In genomic region chr6:137084865-137085617, GRCh38 we compare ENCODE assay signal across 1 cellular context.
TF ChIP-seq lines count a peak whose summit lies in the region.

No MANE protein-coding gene starts in this region.

TF ChIP-seq in K562, 482 proteins besides CTCF, POLR2A, EP300 and RAD21 (continued from another document):
- TF ChIP-seq TFAP4 (CRISPR knock-in tag; IDR thresholded peaks at IDR 0.05; ENCODE audit: borderline replicate concordance): no peak
- no peak for TF ChIP-seq CBX5 (IDR thresholded peaks at IDR 0.05; ENCODE audit: borderline replicate concordance, low read depth)
- TF ChIP-seq BRF1 (IDR thresholded peaks at IDR 0.05; ENCODE audit: borderline replicate concordance, extremely low read depth, insufficient read length): no peak
- no peak for TF ChIP-seq NCOA6 (IDR thresholded peaks at IDR 0.05)
- no peak for TF ChIP-seq DPF2 (IDR thresholded peaks at IDR 0.05)
- TF ChIP-seq POLR2B (IDR thresholded peaks at IDR 0.05; ENCODE audit: low read depth, partially characterized antibody): no peak
- no peak for TF ChIP-seq PATZ1 (CRISPR knock-in tag; IDR thresholded peaks at IDR 0.05; ENCODE audit: borderline replicate concordance)
- TF ChIP-seq PYGO2 (tag; IDR thresholded peaks at IDR 0.05): no peak
- no peak for TF ChIP-seq PRPF4 (IDR thresholded peaks at IDR 0.05; ENCODE audit: insufficient read depth, low read depth, low read length, poor library complexity, severe bottlenecking)
- TF ChIP-seq RUNX1 (IDR thresholded peaks at IDR 0.05; ENCODE audit: low read depth): no peak
TF ChIP-seq in K562: peak in this region for 0.
